ENCODE assay signal across 20 cellular contexts in genomic region chr12:122593910-122594309, GRCh38.
DNase-seq lines count a peak whose midpoint lies in the region; ATAC-seq and TF ChIP-seq lines count a peak whose summit lies in the region.
"Had no signal": no experiment of that assay in that cellular context is flagged by ENCODE, and none has a peak within 500 bp of the region (broad histone marks: within the 10 kb centered on the region; RNA-seq: fewer than 3 reads in every experiment).

No MANE protein-coding gene starts in this region.

- H3K4me3 ChIP-seq in PC-9, result no peak overlapping the region
- H3K4me3 ChIP-seq: SJSA1 had no signal

- BruUV-seq in PC-9 (replicated peaks; lab: Mats Ljungman, UMichigan), result TSS peak; percentile 8

- H3K4me2 ChIP-seq in PC-9, result no peak overlapping the region
- H3K4me2 ChIP-seq: KMS-11 had no signal

- H3K27ac ChIP-seq in PC-9, result no peak overlapping the region
- H3K27ac ChIP-seq: C4-2B, KMS-11, SJSA1 had no signal

- POLR2A ChIA-PET in activated CD4-positive, alpha-beta memory T cell treated with anti-CD3 and anti-CD28 coated beads for 36 hours (lab: Charles Lee), result interaction anchor here (0.7 to 1.0 kb wide), 2 partner anchors 483 to 1745 kb away, joined by 3 read pairs; no protein-coding TSS in a partner anchor
- POLR2A ChIA-PET in activated CD4-positive, alpha-beta memory T cell treated with anti-CD3 and anti-CD28 coated beads, Interleukin-2, amount 10 ng/mL, durations not matched to agents 7 days and 5 days (lab: Charles Lee), result interaction anchor here (1.6 kb wide), 1 partner anchor 67 kb away, joined by 8 read pairs; the partner anchor contains the start of genes KNTC1 and RSRC2
- POLR2A ChIA-PET in PC-9 (lab: Charles Lee; ENCODE audit: unreplicated experiment), result interaction anchor here (0.6 kb wide), 1 partner anchor 600 kb away, joined by 15 read pairs; no protein-coding TSS in a partner anchor
- POLR2A ChIA-PET in WTC11 (lab: Charles Lee), result no interaction called here

- no peaks in the 10 kb centered on the region for H3K79me2 ChIP-seq in PC-9 (ENCODE audit: low read depth)

- H3K27me3 Mint-ChIP-seq in activated CD4-positive, alpha-beta memory T cell treated with anti-CD3 and anti-CD28 coated beads for 36 hours, result no peaks in the 10 kb centered on the region
- no peaks in the 10 kb centered on the region for H3K27me3 Mint-ChIP-seq in activated CD4-positive, alpha-beta memory T cell treated with anti-CD3 and anti-CD28 coated beads, Interleukin-2, amount 10 ng/mL, durations not matched to agents 7 days and 5 days
- H3K27me3 Mint-ChIP-seq in endothelial cell (ENCODE audit: unreplicated experiment) (no peaks in the 10 kb centered on the region), WTC11 (ENCODE audit: low read depth) (no peaks in the 10 kb centered on the region)
- H3K27me3 Mint-ChIP-seq: CD8-positive, alpha-beta memory T cell had no signal

- H2AFZ ChIP-seq in PC-9, result no peak overlapping the region

- no peaks in the 10 kb centered on the region for H4K20me1 ChIP-seq in PC-9 (ENCODE audit: insufficient read depth)

- H3K4me1 ChIP-seq in PC-9 (replicated peaks; ENCODE audit: insufficient read depth), result no peaks in the 10 kb centered on the region
- H3K4me1 ChIP-seq: SJSA1 had no signal

- H3K27me3 ChIP-seq in PC-9 (ENCODE audit: insufficient read depth, low read depth), result no peaks in the 10 kb centered on the region
- H3K27me3 ChIP-seq: SJSA1 had no signal

- peaks cover 2% of the 10 kb centered on the region; the same call in 1 of the 2 replicates for H3K36me3 ChIP-seq in PC-9 (ENCODE audit: low read depth)

- intact Hi-C loops in activated CD4-positive, alpha-beta memory T cell treated with anti-CD3 and anti-CD28 coated beads for 36 hours (cut with micrococcal nuclease), result no loop called here
- intact Hi-C loops in PC-9 (cut with micrococcal nuclease; ENCODE audit: unreplicated experiment), result no loop called here

- peak overlapping the region; percentile 25 for H3K27ac Mint-ChIP-seq in activated CD4-positive, alpha-beta memory T cell treated with anti-CD3 and anti-CD28 coated beads for 36 hours
- no peak overlapping the region for H3K27ac Mint-ChIP-seq in activated CD4-positive, alpha-beta memory T cell treated with anti-CD3 and anti-CD28 coated beads, Interleukin-2, amount 10 ng/mL, durations not matched to agents 7 days and 5 days
- peak overlapping the region in 1 of 2 donors; percentile 22 for H3K27ac Mint-ChIP-seq in activated naive CD4-positive, alpha-beta T cell treated with anti-CD3 and anti-CD28 coated beads, Interleukin-2, amount 50 U/mL, for 72 hours
- H3K27ac Mint-ChIP-seq in endothelial cell (ENCODE audit: unreplicated experiment) (no peak overlapping the region), WTC11 (no peak overlapping the region)

- H3K4me1 Mint-ChIP-seq in activated CD4-positive, alpha-beta memory T cell treated with anti-CD3 and anti-CD28 coated beads for 36 hours (ENCODE audit: low read depth), result peaks cover 8% of the 10 kb centered on the region
- peaks cover 18% of the 10 kb centered on the region for H3K4me1 Mint-ChIP-seq in activated CD4-positive, alpha-beta memory T cell treated with anti-CD3 and anti-CD28 coated beads, Interleukin-2, amount 10 ng/mL, durations not matched to agents 7 days and 5 days
- H3K4me1 Mint-ChIP-seq in endothelial cell (ENCODE audit: unreplicated experiment), result no peaks in the 10 kb centered on the region
- H3K4me1 Mint-ChIP-seq in WTC11, result no peaks in the 10 kb centered on the region

- no peaks in the 10 kb centered on the region for H3K9me3 Mint-ChIP-seq in activated CD4-positive, alpha-beta memory T cell treated with anti-CD3 and anti-CD28 coated beads for 36 hours
- no peaks in the 10 kb centered on the region for H3K9me3 Mint-ChIP-seq in activated CD4-positive, alpha-beta memory T cell treated with anti-CD3 and anti-CD28 coated beads, Interleukin-2, amount 10 ng/mL, durations not matched to agents 7 days and 5 days
- H3K9me3 Mint-ChIP-seq in activated naive CD4-positive, alpha-beta T cell treated with anti-CD3 and anti-CD28 coated beads, Interleukin-2, amount 50 U/mL, for 72 hours, result no peaks in the 10 kb centered on the region
- no peaks in the 10 kb centered on the region for H3K9me3 Mint-ChIP-seq in endothelial cell (ENCODE audit: unreplicated experiment)
- H3K9me3 Mint-ChIP-seq in WTC11, result no peaks in the 10 kb centered on the region
- H3K9me3 Mint-ChIP-seq: CD8-positive, alpha-beta memory T cell had no signal

- no peaks in the 10 kb centered on the region for H3K9me3 ChIP-seq in PC-9 (ENCODE audit: insufficient read depth, low read depth)
- H3K9me3 ChIP-seq: SJSA1 had no signal

- H3K4me3 Mint-ChIP-seq in activated CD4-positive, alpha-beta memory T cell treated with anti-CD3 and anti-CD28 coated beads for 36 hours, result no peak overlapping the region
- no peak overlapping the region for H3K4me3 Mint-ChIP-seq in activated CD4-positive, alpha-beta memory T cell treated with anti-CD3 and anti-CD28 coated beads, Interleukin-2, amount 10 ng/mL, durations not matched to agents 7 days and 5 days
- H3K4me3 Mint-ChIP-seq in endothelial cell (ENCODE audit: unreplicated experiment) (peak overlapping the region; percentile 52), WTC11 (no peak overlapping the region)
- H3K4me3 Mint-ChIP-seq: CD8-positive, alpha-beta memory T cell had no signal

- H3F3A ChIP-seq in PC-9 (ENCODE audit: insufficient read depth, low read depth), result no peaks in the 10 kb centered on the region; the same call in 1 of the 2 replicates

- H3K36me3 Mint-ChIP-seq in activated CD4-positive, alpha-beta memory T cell treated with anti-CD3 and anti-CD28 coated beads for 36 hours, result peaks cover 43% of the 10 kb centered on the region
- peaks cover 53% of the 10 kb centered on the region for H3K36me3 Mint-ChIP-seq in activated CD4-positive, alpha-beta memory T cell treated with anti-CD3 and anti-CD28 coated beads, Interleukin-2, amount 10 ng/mL, durations not matched to agents 7 days and 5 days (ENCODE audit: low read depth)
- peaks cover 15 to 18% of the 10 kb centered on the region in 2 donors for H3K36me3 Mint-ChIP-seq in activated naive CD4-positive, alpha-beta T cell treated with anti-CD3 and anti-CD28 coated beads, Interleukin-2, amount 50 U/mL, for 72 hours
- H3K36me3 Mint-ChIP-seq in endothelial cell (ENCODE audit: low read depth, unreplicated experiment) (peaks cover 21% of the 10 kb centered on the region), WTC11 (peaks cover 50% of the 10 kb centered on the region)

- TF ChIP-seq CTCF in PC-9 (conservative IDR thresholded peaks at IDR 0.05) (no peak), endothelial cell (IDR thresholded peaks at IDR 0.05; ENCODE audit: unreplicated experiment) (no peak), WTC11 (IDR thresholded peaks at IDR 0.05) (no peak)

- ATAC-seq in activated naive CD4-positive, alpha-beta T cell treated with anti-CD3 and anti-CD28 coated beads, Interleukin-2, amount 50 U/mL, for 72 hours, result peak; percentile 66 to 90
- ATAC-seq in WTC11, result no peak

- CTCF ChIA-PET in activated CD4-positive, alpha-beta memory T cell treated with anti-CD3 and anti-CD28 coated beads for 36 hours (lab: Charles Lee), result no interaction called here
- CTCF ChIA-PET in activated CD4-positive, alpha-beta memory T cell treated with anti-CD3 and anti-CD28 coated beads, Interleukin-2, amount 10 ng/mL, durations not matched to agents 7 days and 5 days (lab: Charles Lee), result interaction anchor here (1.2 kb wide), 1 partner anchor 194 kb away, joined by 3 read pairs; no protein-coding TSS in a partner anchor
- CTCF ChIA-PET in PC-9 (lab: Charles Lee) (no interaction called here), WTC11 (lab: Charles Lee) (no interaction called here)

- H3K9me2 ChIP-seq in PC-9 (ENCODE audit: insufficient read depth), result no peaks in the 10 kb centered on the region

- DNase-seq in activated CD4-positive, alpha-beta memory T cell treated with anti-CD3 and anti-CD28 coated beads for 36 hours, result peak; percentile 40
- no peak for DNase-seq in activated CD4-positive, alpha-beta memory T cell treated with anti-CD3 and anti-CD28 coated beads, Interleukin-2, amount 10 ng/mL, durations not matched to agents 7 days and 5 days
- no peak for DNase-seq in activated naive CD4-positive, alpha-beta T cell treated with anti-CD3 and anti-CD28 coated beads, Interleukin-2, amount 50 U/mL, for 72 hours (ENCODE audit: low spot score in 2 of 2)
- DNase-seq in activated naive CD4-positive, alpha-beta T cell treated with anti-CD3 and anti-CD28 coated beads, Interleukin-2, amount 50 U/mL, for 16 hours, result no peak
- DNase-seq in PC-9 (no peak), endothelial cell (ENCODE audit: low spot score) (no peak), WTC11 (ENCODE audit: low spot score) (no peak)
- DNase-seq: CD8-positive, alpha-beta memory T cell; IMR-90; NCI-H1105; NCI-H146; NCI-H2029 treated with DMSO at 0.1 percent for 48 hours; NCI-H2171; NCI-H345; NCI-H524; NCI-H774; NK-92 treated with Interleukin-12 subunit alpha and Interleukin-12 subunit beta, amount 100 ng/mL, for 24 hours had no signal

TF ChIP-seq in WTC11, 78 proteins besides CTCF, POLR2A, EP300 and RAD21 (continues in another document):
- TF ChIP-seq KAT7 (CRISPR knock-in tag; IDR thresholded peaks at IDR 0.05; ENCODE audit: borderline replicate concordance) (no peak), HMGA2 (CRISPR knock-in tag; IDR thresholded peaks at IDR 0.05) (no peak), NR1H2 (CRISPR knock-in tag; IDR thresholded peaks at IDR 0.05) (no peak), ATF2 (CRISPR knock-in tag; IDR thresholded peaks at IDR 0.05; ENCODE audit: borderline replicate concordance, low read depth) (no peak), MLX (CRISPR knock-in tag; IDR thresholded peaks at IDR 0.05) (no peak), GABPB1 (CRISPR knock-in tag; IDR thresholded peaks at IDR 0.05) (no peak)
